In the genomic region with DNA sequence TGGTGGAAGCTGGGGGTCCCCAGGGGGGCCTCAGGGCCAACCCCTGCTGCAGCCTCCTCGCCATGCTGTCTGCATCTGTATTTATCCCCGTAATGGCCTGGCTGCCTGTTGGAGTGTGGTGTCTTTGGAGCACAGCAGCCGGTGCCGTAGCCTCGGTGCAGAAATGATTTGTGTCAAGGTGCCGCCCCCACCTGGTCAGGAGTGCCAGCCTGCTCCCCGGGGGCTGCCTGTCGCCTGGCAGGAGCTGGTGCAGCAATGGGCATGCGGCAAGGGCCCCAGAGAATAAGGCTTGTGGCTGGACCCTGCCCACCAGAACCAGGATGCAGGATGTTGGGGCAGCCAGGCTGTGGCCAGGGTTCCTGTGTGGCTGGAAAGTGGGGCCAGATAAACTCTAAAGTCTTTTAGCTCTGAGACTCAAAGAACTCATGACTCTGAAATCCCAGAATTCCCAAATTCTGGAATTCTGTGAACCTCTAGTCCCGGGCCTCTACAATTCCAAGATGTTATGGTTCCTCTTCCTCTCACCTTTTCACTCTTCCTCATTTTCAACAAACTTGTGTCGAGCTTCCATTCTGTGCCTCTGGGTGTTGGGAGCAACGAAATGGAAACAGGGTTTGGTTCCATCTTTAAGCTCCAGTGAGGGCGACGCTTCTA, we compare ENCODE assay signal across 2 cellular contexts.
TF ChIP-seq lines count a peak whose summit lies in the region.

No MANE protein-coding gene starts in this region.

TF ChIP-seq in IMR-90, 13 proteins besides CTCF, POLR2A, EP300 and RAD21:
- TF ChIP-seq RFX5 (IDR thresholded peaks at IDR 0.05; ENCODE audit: low read depth, low read length): no peak
TF ChIP-seq in IMR-90: peak in this region for 0.

TF ChIP-seq in K562, 482 proteins besides CTCF, POLR2A, EP300 and RAD21:
- no peak for TF ChIP-seq GATAD2B (IDR thresholded peaks at IDR 0.05; ENCODE audit: borderline replicate concordance)
- TF ChIP-seq, protein P1, sequence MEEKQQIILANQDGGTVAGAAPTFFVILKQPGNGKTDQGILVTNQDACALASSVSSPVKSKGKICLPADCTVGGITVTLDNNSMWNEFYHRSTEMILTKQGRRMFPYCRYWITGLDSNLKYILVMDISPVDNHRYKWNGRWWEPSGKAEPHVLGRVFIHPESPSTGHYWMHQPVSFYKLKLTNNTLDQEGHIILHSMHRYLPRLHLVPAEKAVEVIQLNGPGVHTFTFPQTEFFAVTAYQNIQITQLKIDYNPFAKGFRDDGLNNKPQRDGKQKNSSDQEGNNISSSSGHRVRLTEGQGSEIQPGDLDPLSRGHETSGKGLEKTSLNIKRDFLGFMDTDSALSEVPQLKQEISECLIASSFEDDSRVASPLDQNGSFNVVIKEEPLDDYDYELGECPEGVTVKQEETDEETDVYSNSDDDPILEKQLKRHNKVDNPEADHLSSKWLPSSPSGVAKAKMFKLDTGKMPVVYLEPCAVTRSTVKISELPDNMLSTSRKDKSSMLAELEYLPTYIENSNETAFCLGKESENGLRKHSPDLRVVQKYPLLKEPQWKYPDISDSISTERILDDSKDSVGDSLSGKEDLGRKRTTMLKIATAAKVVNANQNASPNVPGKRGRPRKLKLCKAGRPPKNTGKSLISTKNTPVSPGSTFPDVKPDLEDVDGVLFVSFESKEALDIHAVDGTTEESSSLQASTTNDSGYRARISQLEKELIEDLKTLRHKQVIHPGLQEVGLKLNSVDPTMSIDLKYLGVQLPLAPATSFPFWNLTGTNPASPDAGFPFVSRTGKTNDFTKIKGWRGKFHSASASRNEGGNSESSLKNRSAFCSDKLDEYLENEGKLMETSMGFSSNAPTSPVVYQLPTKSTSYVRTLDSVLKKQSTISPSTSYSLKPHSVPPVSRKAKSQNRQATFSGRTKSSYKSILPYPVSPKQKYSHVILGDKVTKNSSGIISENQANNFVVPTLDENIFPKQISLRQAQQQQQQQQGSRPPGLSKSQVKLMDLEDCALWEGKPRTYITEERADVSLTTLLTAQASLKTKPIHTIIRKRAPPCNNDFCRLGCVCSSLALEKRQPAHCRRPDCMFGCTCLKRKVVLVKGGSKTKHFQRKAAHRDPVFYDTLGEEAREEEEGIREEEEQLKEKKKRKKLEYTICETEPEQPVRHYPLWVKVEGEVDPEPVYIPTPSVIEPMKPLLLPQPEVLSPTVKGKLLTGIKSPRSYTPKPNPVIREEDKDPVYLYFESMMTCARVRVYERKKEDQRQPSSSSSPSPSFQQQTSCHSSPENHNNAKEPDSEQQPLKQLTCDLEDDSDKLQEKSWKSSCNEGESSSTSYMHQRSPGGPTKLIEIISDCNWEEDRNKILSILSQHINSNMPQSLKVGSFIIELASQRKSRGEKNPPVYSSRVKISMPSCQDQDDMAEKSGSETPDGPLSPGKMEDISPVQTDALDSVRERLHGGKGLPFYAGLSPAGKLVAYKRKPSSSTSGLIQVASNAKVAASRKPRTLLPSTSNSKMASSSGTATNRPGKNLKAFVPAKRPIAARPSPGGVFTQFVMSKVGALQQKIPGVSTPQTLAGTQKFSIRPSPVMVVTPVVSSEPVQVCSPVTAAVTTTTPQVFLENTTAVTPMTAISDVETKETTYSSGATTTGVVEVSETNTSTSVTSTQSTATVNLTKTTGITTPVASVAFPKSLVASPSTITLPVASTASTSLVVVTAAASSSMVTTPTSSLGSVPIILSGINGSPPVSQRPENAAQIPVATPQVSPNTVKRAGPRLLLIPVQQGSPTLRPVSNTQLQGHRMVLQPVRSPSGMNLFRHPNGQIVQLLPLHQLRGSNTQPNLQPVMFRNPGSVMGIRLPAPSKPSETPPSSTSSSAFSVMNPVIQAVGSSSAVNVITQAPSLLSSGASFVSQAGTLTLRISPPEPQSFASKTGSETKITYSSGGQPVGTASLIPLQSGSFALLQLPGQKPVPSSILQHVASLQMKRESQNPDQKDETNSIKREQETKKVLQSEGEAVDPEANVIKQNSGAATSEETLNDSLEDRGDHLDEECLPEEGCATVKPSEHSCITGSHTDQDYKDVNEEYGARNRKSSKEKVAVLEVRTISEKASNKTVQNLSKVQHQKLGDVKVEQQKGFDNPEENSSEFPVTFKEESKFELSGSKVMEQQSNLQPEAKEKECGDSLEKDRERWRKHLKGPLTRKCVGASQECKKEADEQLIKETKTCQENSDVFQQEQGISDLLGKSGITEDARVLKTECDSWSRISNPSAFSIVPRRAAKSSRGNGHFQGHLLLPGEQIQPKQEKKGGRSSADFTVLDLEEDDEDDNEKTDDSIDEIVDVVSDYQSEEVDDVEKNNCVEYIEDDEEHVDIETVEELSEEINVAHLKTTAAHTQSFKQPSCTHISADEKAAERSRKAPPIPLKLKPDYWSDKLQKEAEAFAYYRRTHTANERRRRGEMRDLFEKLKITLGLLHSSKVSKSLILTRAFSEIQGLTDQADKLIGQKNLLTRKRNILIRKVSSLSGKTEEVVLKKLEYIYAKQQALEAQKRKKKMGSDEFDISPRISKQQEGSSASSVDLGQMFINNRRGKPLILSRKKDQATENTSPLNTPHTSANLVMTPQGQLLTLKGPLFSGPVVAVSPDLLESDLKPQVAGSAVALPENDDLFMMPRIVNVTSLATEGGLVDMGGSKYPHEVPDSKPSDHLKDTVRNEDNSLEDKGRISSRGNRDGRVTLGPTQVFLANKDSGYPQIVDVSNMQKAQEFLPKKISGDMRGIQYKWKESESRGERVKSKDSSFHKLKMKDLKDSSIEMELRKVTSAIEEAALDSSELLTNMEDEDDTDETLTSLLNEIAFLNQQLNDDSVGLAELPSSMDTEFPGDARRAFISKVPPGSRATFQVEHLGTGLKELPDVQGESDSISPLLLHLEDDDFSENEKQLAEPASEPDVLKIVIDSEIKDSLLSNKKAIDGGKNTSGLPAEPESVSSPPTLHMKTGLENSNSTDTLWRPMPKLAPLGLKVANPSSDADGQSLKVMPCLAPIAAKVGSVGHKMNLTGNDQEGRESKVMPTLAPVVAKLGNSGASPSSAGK (IDR thresholded peaks at IDR 0.05): no peak
- TF ChIP-seq, protein P2, sequence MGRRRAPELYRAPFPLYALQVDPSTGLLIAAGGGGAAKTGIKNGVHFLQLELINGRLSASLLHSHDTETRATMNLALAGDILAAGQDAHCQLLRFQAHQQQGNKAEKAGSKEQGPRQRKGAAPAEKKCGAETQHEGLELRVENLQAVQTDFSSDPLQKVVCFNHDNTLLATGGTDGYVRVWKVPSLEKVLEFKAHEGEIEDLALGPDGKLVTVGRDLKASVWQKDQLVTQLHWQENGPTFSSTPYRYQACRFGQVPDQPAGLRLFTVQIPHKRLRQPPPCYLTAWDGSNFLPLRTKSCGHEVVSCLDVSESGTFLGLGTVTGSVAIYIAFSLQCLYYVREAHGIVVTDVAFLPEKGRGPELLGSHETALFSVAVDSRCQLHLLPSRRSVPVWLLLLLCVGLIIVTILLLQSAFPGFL (CRISPR knock-in tag; IDR thresholded peaks at IDR 0.05): no peak
- no peak for TF ChIP-seq HCFC1 (IDR thresholded peaks at IDR 0.05; ENCODE audit: low read depth, low read length)
- TF ChIP-seq MEIS2 (IDR thresholded peaks at IDR 0.05; ENCODE audit: partially characterized antibody): no peak
- TF ChIP-seq PHB (CRISPR knock-in tag; IDR thresholded peaks at IDR 0.05): no peak
- TF ChIP-seq ZFPM2 (CRISPR knock-in tag; IDR thresholded peaks at IDR 0.05): no peak
